ENCODE assay signal across 22 cellular contexts in the genomic region with DNA sequence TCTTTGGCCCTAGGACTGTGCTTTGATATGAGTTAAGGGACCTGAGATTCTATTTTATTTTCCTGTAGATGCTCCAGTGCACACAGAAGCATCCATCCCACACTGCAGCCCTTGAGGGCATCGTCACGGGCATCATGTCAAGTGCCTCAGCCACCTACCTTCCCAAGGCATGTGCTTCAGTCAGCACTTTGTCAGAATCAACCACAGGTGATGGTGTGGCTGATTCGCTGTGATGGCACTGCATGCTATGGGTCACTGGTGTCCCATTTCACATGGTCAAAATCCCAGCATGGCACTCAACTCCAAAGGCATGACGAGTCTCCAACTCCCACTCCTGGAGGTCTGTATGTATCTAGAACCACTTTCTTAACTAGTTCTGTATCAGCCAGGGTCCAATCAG.
"Had no signal": no experiment of that assay in that cellular context is flagged by ENCODE, and none has a peak within 500 bp of the region (broad histone marks: within the 10 kb centered on the region; RNA-seq: fewer than 3 reads in every experiment).

No MANE protein-coding gene starts in this region.

- ATAC-seq: gastrocnemius medialis; left cardiac atrium; lower lobe of right lung; psoas muscle; sciatic nerve; stimulated activated memory B cell treated with anti-CD40 and anti-IgM and Interleukin-4, amounts not matched to agents 10 μg/mL and 1 μg/mL and 100 μg/mL, for 72 hours; upper lobe of right lung had no signal

- H3K4me3 ChIP-seq: gastrocnemius medialis, left ventricle myocardium inferior, lower lobe of right lung, psoas muscle, spleen, tibial nerve, upper lobe of right lung, vagina had no signal

- H3K9ac ChIP-seq: parathyroid adenoma had no signal

- DNase-seq: erythroblast; gastrocnemius medialis; glutamatergic neuron; islet precursor cell; left cardiac atrium; left ventricle myocardium inferior; lower lobe of right lung; mesenchymal stem cell; naive B cell; psoas muscle; retina; spleen; stimulated activated CD4-positive, alpha-beta T cell treated with anti-CD3 and anti-CD28 coated beads, Interleukin-15, amount 100 ng/mL, for 24 hours; stimulated activated CD4-positive, alpha-beta T cell treated with anti-CD3 and anti-CD28 coated beads, Interleukin-1b, Interleukin-23, amount 100 ng/mL, for 48 hours; stimulated activated CD4-positive, alpha-beta T cell treated with anti-CD3 and anti-CD28 coated beads, Interleukin-4, amount 100 ng/mL, for 24 hours; upper lobe of right lung had no signal

- H3K27me3 ChIP-seq: gastrocnemius medialis, tibial nerve, upper lobe of right lung, vagina had no signal

- FAIRE-seq: colon had no signal

- H3K27ac ChIP-seq: gastrocnemius medialis, left ventricle myocardium inferior, lower lobe of right lung, parathyroid adenoma, psoas muscle, spleen, tibial nerve, upper lobe of right lung, vagina had no signal

- H3K36me3 ChIP-seq: gastrocnemius medialis, left ventricle myocardium inferior, lower lobe of right lung, spleen, tibial nerve, upper lobe of right lung, vagina had no signal

- H3K9me3 ChIP-seq: left ventricle myocardium inferior, lower lobe of right lung, upper lobe of right lung, vagina had no signal

- H3K4me1 ChIP-seq: gastrocnemius medialis, lower lobe of right lung, parathyroid adenoma, psoas muscle, spleen, tibial nerve, upper lobe of right lung, vagina had no signal

- H2AFZ ChIP-seq: parathyroid adenoma had no signal

- H3K79me2 ChIP-seq: parathyroid adenoma had no signal
